In the genomic region with DNA sequence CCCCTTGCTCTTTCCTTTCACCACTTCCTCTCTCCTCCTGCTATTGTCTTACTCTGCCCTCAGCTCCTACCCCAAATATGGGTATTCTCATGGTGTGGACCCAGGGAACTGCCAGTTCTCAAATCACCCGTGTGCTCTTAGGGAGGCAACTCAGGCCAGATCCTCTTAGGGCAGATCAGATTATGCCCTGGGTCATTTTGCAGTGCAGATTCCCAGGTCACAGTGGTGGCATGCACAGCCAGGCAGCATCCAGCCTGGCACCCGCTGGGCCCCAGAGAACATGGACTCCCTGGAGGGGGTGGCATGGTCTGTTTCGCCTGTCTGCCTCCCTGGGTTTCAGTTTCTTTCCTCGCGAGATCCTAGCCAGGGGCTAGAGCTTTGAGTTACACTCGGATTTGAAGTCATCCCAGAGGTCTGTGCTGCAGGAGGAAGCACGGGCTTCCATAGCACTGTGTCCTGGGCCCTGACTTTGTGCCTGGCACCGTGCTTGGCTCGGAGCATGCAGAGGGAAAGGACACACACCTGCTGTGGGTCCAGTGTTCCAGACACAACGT, we compare ENCODE assay signal across 18 cellular contexts.
A peak's percentile ranks its signal among the peaks of the same experiment; 100 is the strongest.
DNase-seq lines count a peak whose midpoint lies in the region; ATAC-seq and TF ChIP-seq lines count a peak whose summit lies in the region.
"Had no signal": no experiment of that assay in that cellular context is flagged by ENCODE, and none has a peak within 500 bp of the region (broad histone marks: within the 10 kb centered on the region; RNA-seq: fewer than 3 reads in every experiment).

No MANE protein-coding gene starts in this region.

- H3K4me2 ChIP-seq in Karpas-422 (ENCODE audit: low read depth, low read length, poor library complexity, severe bottlenecking): peak overlapping the region; percentile 28

- intact Hi-C loops in Right ventricle myocardium inferior (cut with DNase I): no loop called here
- intact Hi-C loops in left ventricle myocardium superior (cut with micrococcal nuclease): no loop called here

- DNase-seq in Karpas-422 (no peak), Right ventricle myocardium inferior (ENCODE audit: missing footprints) (no peak), left ventricle myocardium superior (peak; percentile 66), progenitor cell of endocrine pancreas (ENCODE audit: low spot score, unreplicated experiment) (no peak), RKO (ENCODE audit: low spot score) (no peak), SK-N-DZ (ENCODE audit: low spot score) (no peak)
- DNase-seq: CD8-positive, alpha-beta memory T cell; DMS79; GOT3; KBM-7; NCI-H187; NCI-H2107; NCI-H345; NCI-H526 had no signal

- no peaks in the 10 kb centered on the region for H3K36me3 ChIP-seq in Karpas-422 (ENCODE audit: insufficient read depth, low read length)

- no peaks in the 10 kb centered on the region for H3K9me2 ChIP-seq in Karpas-422 (replicated peaks; ENCODE audit: insufficient read depth, low read length)

- no peak overlapping the region for H2AFZ ChIP-seq in Karpas-422 (ENCODE audit: low read length)

- H3K79me2 ChIP-seq in Karpas-422 (ENCODE audit: low read length): no peaks in the 10 kb centered on the region

- no peaks in the 10 kb centered on the region for H4K20me1 ChIP-seq in Karpas-422 (ENCODE audit: insufficient read depth, low read depth, low read length)

- H3K4me3 ChIP-seq in Karpas-422 (ENCODE audit: low read length): no peak overlapping the region
- H3K4me3 ChIP-seq: SK-N-MC had no signal

- H3K4me1 ChIP-seq in Karpas-422 (ENCODE audit: low read length): no peaks in the 10 kb centered on the region

- H3K9me3 ChIP-seq in Karpas-422 (ENCODE audit: low read length): no peaks in the 10 kb centered on the region

- ATAC-seq in Right ventricle myocardium inferior (peak; percentile 86), left ventricle myocardium superior (peak; percentile 87), HG03378 (IDR thresholded peaks at IDR 0.05; ENCODE audit: unreplicated experiment) (no peak)
- ATAC-seq in activated T-helper 17 cell treated with anti-CD3 and anti-CD28 coated beads, Interleukin-2, amount 50 U/mL, for 72 hours (replicated peaks): no peak
- ATAC-seq: HCT116 had no signal

- peak overlapping the region; percentile 88 for H3K27ac Mint-ChIP-seq in progenitor cell of endocrine pancreas
- H3K27ac Mint-ChIP-seq in activated T-helper 17 cell treated with anti-CD3 and anti-CD28 coated beads, Interleukin-2, amount 50 U/mL, for 72 hours: no peak overlapping the region

- no peak overlapping the region for H3K27ac ChIP-seq in Karpas-422 (ENCODE audit: low read length)
- H3K27ac ChIP-seq: SK-N-MC had no signal

- no peaks in the 10 kb centered on the region for H3K9me3 Mint-ChIP-seq in progenitor cell of endocrine pancreas (ENCODE audit: low read depth)
- no peaks in the 10 kb centered on the region for H3K9me3 Mint-ChIP-seq in activated T-helper 17 cell treated with anti-CD3 and anti-CD28 coated beads, Interleukin-2, amount 50 U/mL, for 72 hours
- H3K9me3 Mint-ChIP-seq: CD8-positive, alpha-beta memory T cell had no signal

- no peak for TF ChIP-seq CTCF in progenitor cell of endocrine pancreas (IDR thresholded peaks at IDR 0.05; ENCODE audit: unreplicated experiment)

- no peaks in the 10 kb centered on the region for H3K4me1 Mint-ChIP-seq in progenitor cell of endocrine pancreas (ENCODE audit: low read depth)
- H3K4me1 Mint-ChIP-seq in activated T-helper 17 cell treated with anti-CD3 and anti-CD28 coated beads, Interleukin-2, amount 50 U/mL, for 72 hours: no peaks in the 10 kb centered on the region
- H3K4me1 Mint-ChIP-seq: CD8-positive, alpha-beta memory T cell had no signal

- H3K36me3 Mint-ChIP-seq in progenitor cell of endocrine pancreas (ENCODE audit: insufficient read depth): peaks cover 16% of the 10 kb centered on the region
- no peaks in the 10 kb centered on the region for H3K36me3 Mint-ChIP-seq in activated T-helper 17 cell treated with anti-CD3 and anti-CD28 coated beads, Interleukin-2, amount 50 U/mL, for 72 hours (ENCODE audit: low read depth)
- H3K36me3 Mint-ChIP-seq: CD8-positive, alpha-beta memory T cell had no signal

- H3K9ac ChIP-seq in Karpas-422 (ENCODE audit: low read length): peak overlapping the region; percentile 27; the same call in 1 of the 2 replicates

- H3K27me3 Mint-ChIP-seq in progenitor cell of endocrine pancreas: no peaks in the 10 kb centered on the region
- H3K27me3 Mint-ChIP-seq in activated T-helper 17 cell treated with anti-CD3 and anti-CD28 coated beads, Interleukin-2, amount 50 U/mL, for 72 hours: no peaks in the 10 kb centered on the region

- H3K27me3 ChIP-seq in Karpas-422 (ENCODE audit: low read length): no peaks in the 10 kb centered on the region

- no peak overlapping the region for H3K4me3 Mint-ChIP-seq in progenitor cell of endocrine pancreas (ENCODE audit: low read depth)
- no peak overlapping the region for H3K4me3 Mint-ChIP-seq in activated T-helper 17 cell treated with anti-CD3 and anti-CD28 coated beads, Interleukin-2, amount 50 U/mL, for 72 hours

Comparison
In these comparisons a context has a peak if more than half of its experiments do, and no peak if none do; other contexts are left out.
1. ATAC-seq: peak in Right ventricle myocardium inferior (single experiment) and left ventricle myocardium superior (single experiment); none in activated T-helper 17 cell treated with anti-CD3 and anti-CD28 coated beads, Interleukin-2, amount 50 U/mL, for 72 hours (single experiment) and HG03378 (single experiment).